ENCODE assay signal across 1 cellular context in genomic region chr7:130154131-130154500, GRCh38.
A peak's percentile ranks its signal among the peaks of the same experiment; 100 is the strongest.
TF ChIP-seq lines count a peak whose summit lies in the region.

No MANE protein-coding gene starts in this region.

TF ChIP-seq in HepG2, 621 proteins besides CTCF, POLR2A, EP300 and RAD21:
- TF ChIP-seq STAG1 (CRISPR knock-in tag; IDR thresholded peaks at IDR 0.05), result peak; percentile 39; the same call in 1 of the 2 replicates
- no peak for TF ChIP-seq LBX2 (CRISPR knock-in tag; IDR thresholded peaks at IDR 0.05; ENCODE audit: borderline replicate concordance)
- TF ChIP-seq ATF3 (CRISPR knock-in tag; IDR thresholded peaks at IDR 0.05), result no peak
- TF ChIP-seq ZNF775 (CRISPR knock-in tag; IDR thresholded peaks at IDR 0.05; ENCODE audit: borderline replicate concordance), result no peak
- TF ChIP-seq ZNF619 (CRISPR knock-in tag; IDR thresholded peaks at IDR 0.05), result no peak
